8 cellular contexts compared by ENCODE assay signal in genomic region chrX:9530848-9531274, GRCh38.
DNase-seq lines count a peak whose midpoint lies in the region; ATAC-seq and FAIRE-seq lines count a peak whose summit lies in the region.

No MANE protein-coding gene starts in this region.

- ATAC-seq in GM21576 (IDR thresholded peaks at IDR 0.05; ENCODE audit: unreplicated experiment), result peak; percentile 68
- ATAC-seq in HG03097 (IDR thresholded peaks at IDR 0.05; ENCODE audit: low FRiP score, unreplicated experiment), result no peak

- H3K9me3 ChIP-seq in small intestine (ENCODE audit: control insufficient read depth, low read depth), result no peaks in the 10 kb centered on the region

- DNase-seq in DMS114 treated with DMSO at 0.1 percent for 48 hours (lab: John Stamatoyannopoulos, UW; ENCODE audit: unreplicated experiment) (peak; percentile 9), M059J (ENCODE audit: low read depth) (peak; percentile 86), T follicular helper cell (ENCODE audit: low read depth) (peak; percentile 50), amniotic stem cell (lab: John Stamatoyannopoulos, UW) (peak; percentile 86), hypothalamus (lab: John Stamatoyannopoulos, UW) (peak in 32 of 51 donors; percentile 0 to 65 (median 21)), small intestine (peak; percentile 66)

- H3K27me3 ChIP-seq in small intestine (ENCODE audit: control insufficient read depth in 2 of 2, insufficient read depth in 2 of 2, low read length in 2 of 2), result no peaks in the 10 kb centered on the region

- no peak for FAIRE-seq in small intestine (lab: Jason Lieb, UNC)

- no peak overlapping the region for H3K4me3 ChIP-seq in small intestine (ENCODE audit: low read depth in 1 of 2, low read length in 2 of 2)

- WGBS in small intestine, 3 donors, result 1 to 5% (median 1%) methylated on average over 9 of the region's 9 CpGs

- H3K4me1 ChIP-seq in small intestine (ENCODE audit: control insufficient read depth in 2 of 2, insufficient read depth in 1 of 2, low read depth in 1 of 2, low read length in 1 of 2), result no peaks in the 10 kb centered on the region

- no peak overlapping the region for H3K27ac ChIP-seq in small intestine (ENCODE audit: low read depth in 1 of 2, low read length in 1 of 2)

- H3K36me3 ChIP-seq in small intestine (ENCODE audit: control insufficient read depth in 2 of 2, insufficient read depth in 2 of 2, low read length in 2 of 2), result no peaks in the 10 kb centered on the region

Comparison
In these comparisons a context has a peak if more than half of its experiments do, and no peak if none do; other contexts are left out.
1. DNase-seq: peak in every context shown above with its lines; median percentile 86 in M059J; 86 in amniotic stem cell; 66 in small intestine; 50 in T follicular helper cell; 21 in hypothalamus; 9 in DMS114 treated with DMSO at 0.1 percent for 48 hours.